ENCODE assay signal across 20 cellular contexts in the genomic region with DNA sequence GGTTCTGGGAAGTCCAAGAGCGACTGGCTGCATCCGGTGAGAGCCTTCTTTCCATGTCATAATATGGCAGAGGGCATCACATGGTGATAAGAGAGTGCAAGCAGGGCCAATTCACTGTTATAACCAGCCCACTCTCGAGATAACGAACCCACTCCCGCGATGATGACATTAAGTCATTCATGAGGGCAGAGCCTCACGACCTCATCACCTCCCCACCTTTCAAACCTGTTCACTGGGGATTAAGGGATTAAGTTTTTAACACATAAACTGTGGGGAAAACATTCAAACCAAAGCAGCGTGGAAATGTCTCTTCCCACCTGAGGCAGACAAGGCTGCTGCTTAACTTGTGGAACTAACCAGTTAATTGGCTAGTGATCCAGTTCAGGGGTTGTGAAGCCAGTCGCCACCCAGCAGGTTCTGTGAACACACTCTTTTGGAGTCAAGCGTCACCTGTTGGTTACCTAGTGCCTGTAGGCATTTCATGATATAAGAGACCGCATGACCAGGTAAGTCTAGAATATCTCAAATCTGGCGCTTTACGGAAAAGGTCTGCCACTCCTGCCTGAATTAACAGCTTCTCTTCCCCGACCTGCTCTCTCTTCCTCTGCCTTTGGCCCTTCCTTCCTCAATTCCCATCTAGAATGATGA. TPM values are rescaled to one million over a fixed set of nuclear protein-coding genes. Genes with fewer than 3 reads are reported as not detected.
"Had no signal": no experiment of that assay in that cellular context is flagged by ENCODE, and none has a peak within 500 bp of the region (broad histone marks: within the 10 kb centered on the region; RNA-seq: fewer than 3 reads in every experiment).

No MANE protein-coding gene starts in this region.

- H3K27me3 Mint-ChIP-seq: activated CD4-positive, alpha-beta memory T cell treated with anti-CD3 and anti-CD28 coated beads for 36 hours; activated naive CD8-positive, alpha-beta T cell treated with anti-CD3 and anti-CD28 coated beads, Interleukin-2, amount 10 ng/mL, durations not matched to agents 7 days and 5 days; activated T-cell treated with anti-CD3 and anti-CD28 coated beads, Interleukin-2, amount 50 U/mL, for 24 hours; dendritic cell treated with granulocyte-macrophage colony-stimulating factor and Interleukin-4, amounts not matched to agents 40 ng/mL and 50 ng/mL, for 4 days had no signal

- H3K4me1 ChIP-seq: gastroesophageal sphincter, pancreas, sigmoid colon had no signal

- DNase-seq: activated CD4-positive, alpha-beta memory T cell treated with anti-CD3 and anti-CD28 coated beads for 36 hours; activated gamma-delta T cell; activated naive CD8-positive, alpha-beta T cell treated with anti-CD3 and anti-CD28 coated beads, Interleukin-2, amount 10 ng/mL, durations not matched to agents 7 days and 5 days; activated T-cell treated with anti-CD3 and anti-CD28 coated beads, Interleukin-2, amount 50 U/mL, for 24 hours; brain microvascular endothelial cell; effector memory CD8-positive, alpha-beta T cell; heart right ventricle; midbrain; pancreas; sigmoid colon; stimulated activated CD4-positive, alpha-beta T cell treated with anti-CD3 and anti-CD28 coated beads, Interleukin-2, amount 100 ng/mL, for 24 hours; SW 1271; tibial artery had no signal

- ATAC-seq: activated CD4-positive, CD25-positive, alpha-beta regulatory T cell treated with anti-CD3 and anti-CD28 coated beads, Interleukin-2, amount 50 U/mL, for 24 hours; effector memory CD8-positive, alpha-beta T cell; gastroesophageal sphincter had no signal

- H3K27ac Mint-ChIP-seq: activated CD4-positive, alpha-beta memory T cell treated with anti-CD3 and anti-CD28 coated beads for 36 hours; activated naive CD8-positive, alpha-beta T cell treated with anti-CD3 and anti-CD28 coated beads, Interleukin-2, amount 10 ng/mL, durations not matched to agents 7 days and 5 days; activated T-cell treated with anti-CD3 and anti-CD28 coated beads, Interleukin-2, amount 50 U/mL, for 24 hours; dendritic cell treated with granulocyte-macrophage colony-stimulating factor and Interleukin-4, amounts not matched to agents 40 ng/mL and 50 ng/mL, for 4 days; effector memory CD8-positive, alpha-beta T cell had no signal

- H3K27ac ChIP-seq: brain microvascular endothelial cell, epithelial cell of prostate, gastroesophageal sphincter, heart right ventricle, pancreas, sigmoid colon, tibial artery had no signal

- H3K36me3 Mint-ChIP-seq: activated CD4-positive, alpha-beta memory T cell treated with anti-CD3 and anti-CD28 coated beads for 36 hours; activated naive CD8-positive, alpha-beta T cell treated with anti-CD3 and anti-CD28 coated beads, Interleukin-2, amount 10 ng/mL, durations not matched to agents 7 days and 5 days had no signal

- H3K9me3 Mint-ChIP-seq: activated CD4-positive, alpha-beta memory T cell treated with anti-CD3 and anti-CD28 coated beads for 36 hours; activated naive CD8-positive, alpha-beta T cell treated with anti-CD3 and anti-CD28 coated beads, Interleukin-2, amount 10 ng/mL, durations not matched to agents 7 days and 5 days; activated T-cell treated with anti-CD3 and anti-CD28 coated beads, Interleukin-2, amount 50 U/mL, for 24 hours; dendritic cell treated with granulocyte-macrophage colony-stimulating factor and Interleukin-4, amounts not matched to agents 40 ng/mL and 50 ng/mL, for 4 days; effector memory CD8-positive, alpha-beta T cell had no signal

- H3K4me3 Mint-ChIP-seq: activated CD4-positive, alpha-beta memory T cell treated with anti-CD3 and anti-CD28 coated beads for 36 hours; activated naive CD8-positive, alpha-beta T cell treated with anti-CD3 and anti-CD28 coated beads, Interleukin-2, amount 10 ng/mL, durations not matched to agents 7 days and 5 days; activated T-cell treated with anti-CD3 and anti-CD28 coated beads, Interleukin-2, amount 50 U/mL, for 24 hours; dendritic cell treated with granulocyte-macrophage colony-stimulating factor and Interleukin-4, amounts not matched to agents 40 ng/mL and 50 ng/mL, for 4 days; effector memory CD8-positive, alpha-beta T cell had no signal

- H3K9me3 ChIP-seq: gastroesophageal sphincter, heart right ventricle, pancreas, sigmoid colon, tibial artery had no signal

- H3K36me3 ChIP-seq: brain microvascular endothelial cell, gastroesophageal sphincter, heart right ventricle, pancreas, sigmoid colon, tibial artery had no signal

- H3K27me3 ChIP-seq: pancreas, sigmoid colon had no signal

- H3K4me3 ChIP-seq: gastroesophageal sphincter, heart right ventricle, lung, pancreas, sigmoid colon, tibial artery had no signal

RNA-seq across cellular contexts. Expression of a gene that starts 54.3 kb away (rescaled TPM):
- total RNA-seq: myocyte; sigmoid colon; T-helper 2 cell treated with Interferon-gamma antibody and Interleukin-4, amounts not matched to agents 100 ng/mL and 5 ng/mL, for 36 hours had no signal
- polyA plus RNA-seq: heart right ventricle had no signal
